ENCODE assay signal across 8 cellular contexts in genomic region chr10:1049425-1049958, GRCh38. TPM values are rescaled to one million over a fixed set of nuclear protein-coding genes. Genes with fewer than 3 reads are reported as not detected.
A peak's percentile ranks its signal among the peaks of the same experiment; 100 is the strongest.
DNase-seq lines count a peak whose midpoint lies in the region; FAIRE-seq and TF ChIP-seq lines count a peak whose summit lies in the region.

No MANE protein-coding gene starts in this region.

- H3K27ac ChIP-seq in CD4-positive, alpha-beta memory T cell (ENCODE audit: low read depth, low read length): peak overlapping the region; percentile 96

- no peak for TF ChIP-seq POLR2A in GM12892 (IDR thresholded peaks at IDR 0.05; ENCODE audit: low read depth, low read length)

- peaks cover 0 to 7% (median 0%) of the 10 kb centered on the region in 8 donors for H3K9me3 Mint-ChIP-seq in CD4-positive, alpha-beta memory T cell
- H3K9me3 Mint-ChIP-seq in nephron: no peaks in the 10 kb centered on the region

- H3K36me3 Mint-ChIP-seq in CD4-positive, alpha-beta memory T cell: peaks cover 0 to 46% of the 10 kb centered on the region in 2 donors
- H3K36me3 Mint-ChIP-seq in nephron (ENCODE audit: low read depth): peaks cover 40% of the 10 kb centered on the region

- H3K4me1 Mint-ChIP-seq in CD4-positive, alpha-beta memory T cell: peaks cover 46 to 90% (median 61%) of the 10 kb centered on the region in 4 donors
- H3K4me1 Mint-ChIP-seq in nephron: peaks cover 52% of the 10 kb centered on the region

- peak overlapping the region; percentile 66 to 79 for H3K4me3 ChIP-seq in CD4-positive, alpha-beta memory T cell (ENCODE audit: low read length in 2 of 2)
- peak overlapping the region; percentile 81 for H3K4me3 ChIP-seq in LNCaP clone FGC (ENCODE audit: low read depth, low read length)

- intact Hi-C loops in CD4-positive, alpha-beta memory T cell (cut with micrococcal nuclease): loop anchor here (1.0 to 10.0 kb wide), 4 partner anchors 13 to 1995 kb away; partner anchors contain the start of genes GTPBP4 and LARP4B

- H3K9me3 ChIP-seq in CD4-positive, alpha-beta memory T cell (ENCODE audit: control insufficient read depth in 1 of 2, low read length in 2 of 2): no peaks in the 10 kb centered on the region

- TF ChIP-seq CTCF in LNCaP clone FGC (IDR thresholded peaks at IDR 0.05; ENCODE audit: control insufficient read depth, extremely low read depth, insufficient read depth): no peak
- no peak for TF ChIP-seq CTCF in nephron (IDR thresholded peaks at IDR 0.05; ENCODE audit: unreplicated experiment in 3 of 3)

- POLR2A ChIA-PET in CD4-positive, alpha-beta memory T cell (lab: Charles Lee; ENCODE audit: partially characterized antibody): interaction anchor here (0.9 to 4.2 kb wide), 18 partner anchors 8 to 121 kb away, joined by 3 to 33 read pairs (median 4); partner anchors contain the start of genes GTPBP4, LARP4B and WDR37

- H3K4me1 ChIP-seq in CD4-positive, alpha-beta memory T cell (ENCODE audit: insufficient read depth, low read length): peaks cover 70% of the 10 kb centered on the region

- H3K27ac Mint-ChIP-seq in CD4-positive, alpha-beta memory T cell: peak overlapping the region; percentile 98 to 99 (median 99)
- H3K27ac Mint-ChIP-seq in nephron: peak overlapping the region; percentile 91 to 99 (median 99)

- CTCF ChIA-PET in CD4-positive, alpha-beta memory T cell (lab: Charles Lee; ENCODE audit: partially characterized antibody): interaction anchor here (1.0 to 1.5 kb wide), 3 partner anchors 14 to 62 kb away, joined by 3 to 6 read pairs (median 5); no protein-coding TSS in a partner anchor

- DNase-seq in CD4-positive, alpha-beta memory T cell: no peak
- DNase-seq in LNCaP clone FGC (ENCODE audit: low read depth) (no peak), dedifferentiated amniotic fluid mesenchymal stem cell (ENCODE audit: extremely low spot score) (peak; percentile 39), cerebellum (ENCODE audit: low spot score) (no peak), GM12892 (ENCODE audit: insufficient read length) (no peak), mucosa of gallbladder (ENCODE audit: low spot score) (no peak)
- DNase-seq in stimulated activated CD4-positive, alpha-beta T cell treated with anti-CD3 and anti-CD28 coated beads, Interleukin-2, amount 100 ng/mL, for 48 hours: no peak

- peak overlapping the region; percentile 92 to 98 (median 95) for H3K4me3 Mint-ChIP-seq in CD4-positive, alpha-beta memory T cell
- peak overlapping the region; percentile 89 to 92 (median 91) for H3K4me3 Mint-ChIP-seq in nephron

- no peaks in the 10 kb centered on the region for H3K27me3 ChIP-seq in CD4-positive, alpha-beta memory T cell (ENCODE audit: insufficient read depth, low read length)

- FAIRE-seq in GM12892 (lab: Jason Lieb, UNC): no peak

- no peaks in the 10 kb centered on the region for H3K27me3 Mint-ChIP-seq in CD4-positive, alpha-beta memory T cell
- H3K27me3 Mint-ChIP-seq in nephron (ENCODE audit: low read depth): no peaks in the 10 kb centered on the region

- peaks cover 18% of the 10 kb centered on the region for H3K36me3 ChIP-seq in CD4-positive, alpha-beta memory T cell (ENCODE audit: insufficient read depth, low read length)

RNA-seq across cellular contexts. Expression of gene IDI1, which starts 0.6 kb away (rescaled TPM):
- total RNA-seq in CD4-positive, alpha-beta memory T cell: 10 to 100 TPM; 30.3 to 32.4 TPM
- 10 to 100 TPM; 45.1 to 45.4 TPM for polyA plus RNA-seq in CD4-positive, alpha-beta memory T cell
- total RNA-seq in cerebellum (67.2 TPM), mucosa of gallbladder (111 TPM)
- polyA plus RNA-seq in GM12892 (2012; ENCODE audit: missing spikeins): 133 TPM

RNA-seq across cellular contexts. Expression of gene WDR37, which starts 6.7 kb away (rescaled TPM):
- total RNA-seq in CD4-positive, alpha-beta memory T cell: 10 to 100 TPM; 41.7 to 42.5 TPM
- 10 to 100 TPM; 14.2 to 18.0 TPM for polyA plus RNA-seq in CD4-positive, alpha-beta memory T cell
- total RNA-seq in cerebellum (22.8 TPM), mucosa of gallbladder (15.5 TPM)
- 7.0 TPM for polyA plus RNA-seq in GM12892 (2012; ENCODE audit: missing spikeins)

RNA-seq across cellular contexts. Expression of gene IDI2, which starts 23.8 kb away (rescaled TPM):
- not detected for total RNA-seq in CD4-positive, alpha-beta memory T cell
- polyA plus RNA-seq in CD4-positive, alpha-beta memory T cell: not detected
- total RNA-seq in cerebellum (not detected), mucosa of gallbladder (not detected)
- not detected for polyA plus RNA-seq in GM12892 (2012; ENCODE audit: missing spikeins)
